Comparison of ENCODE assay signal across 8 cellular contexts in the genomic region with DNA sequence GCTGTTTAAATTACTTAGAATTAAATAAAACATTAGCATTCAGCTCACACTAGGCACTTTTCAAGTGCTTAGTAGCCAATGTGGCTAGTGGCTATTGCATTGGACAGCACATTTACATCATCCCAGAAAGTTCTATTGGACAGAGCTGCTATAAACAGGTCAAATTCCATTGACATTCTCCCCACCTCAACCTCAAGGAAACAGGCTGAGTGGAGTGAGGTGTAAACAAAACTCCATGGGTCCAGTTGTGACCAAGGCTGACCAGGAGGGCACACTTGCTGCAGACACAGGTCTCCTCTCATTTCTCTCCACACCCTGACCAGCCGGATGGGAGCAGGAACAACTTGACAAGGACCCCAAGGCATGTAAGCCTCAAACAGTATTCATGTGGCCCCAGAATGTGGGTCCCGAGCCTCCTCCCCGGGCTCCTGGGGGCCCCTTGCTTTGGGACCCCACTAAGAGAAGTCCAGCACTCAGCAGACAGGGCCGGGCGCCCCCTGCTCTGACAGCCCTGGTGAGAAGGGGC. TPM values are rescaled to one million over a fixed set of nuclear protein-coding genes. Genes with fewer than 3 reads are reported as not detected.
DNase-seq lines count a peak whose midpoint lies in the region; ATAC-seq, FAIRE-seq and TF ChIP-seq lines count a peak whose summit lies in the region.

No MANE protein-coding gene starts in this region.

- H3K9me3 ChIP-seq in astrocyte (ENCODE audit: insufficient read depth, low read depth, low read length): no peaks in the 10 kb centered on the region
- H3K9me3 ChIP-seq in thymus (ENCODE audit: control insufficient read depth): no peaks in the 10 kb centered on the region

- intact Hi-C loops in activated CD4-positive, alpha-beta T cell treated with anti-CD3 and anti-CD28 coated beads for 36 hours (cut with DNase I, micrococcal nuclease): no loop called here

- POLR2A ChIA-PET in activated CD4-positive, alpha-beta T cell treated with anti-CD3 and anti-CD28 coated beads for 36 hours (lab: Charles Lee): interaction anchor here (0.5 kb wide), 1 partner anchor 234 kb away, joined by 3 read pairs; no protein-coding TSS in a partner anchor

- H3K9ac ChIP-seq in astrocyte (ENCODE audit: low read length): no peak overlapping the region

- 4% methylated on average over 5 of the region's 5 CpGs for WGBS in thymus

- H3K36me3 Mint-ChIP-seq in activated CD4-positive, alpha-beta T cell treated with anti-CD3 and anti-CD28 coated beads for 36 hours (ENCODE audit: low read depth): no peaks in the 10 kb centered on the region
- peaks cover 2% of the 10 kb centered on the region for H3K36me3 Mint-ChIP-seq in astrocyte (ENCODE audit: low read depth, unreplicated experiment)

- H3K27me3 Mint-ChIP-seq in activated CD4-positive, alpha-beta T cell treated with anti-CD3 and anti-CD28 coated beads for 36 hours: peaks cover 24% of the 10 kb centered on the region
- H3K27me3 Mint-ChIP-seq in astrocyte (ENCODE audit: low read depth, unreplicated experiment): peaks cover 55% of the 10 kb centered on the region

- H3K4me1 ChIP-seq in astrocyte (ENCODE audit: insufficient read depth, low read length): peaks cover 2% of the 10 kb centered on the region
- peaks cover 22% of the 10 kb centered on the region for H3K4me1 ChIP-seq in thymus (ENCODE audit: control insufficient read depth, insufficient read depth, low read length)

- H3K27me3 ChIP-seq in astrocyte (ENCODE audit: insufficient read depth, low read length) (peaks cover 43% of the 10 kb centered on the region), thymus (ENCODE audit: control insufficient read depth, insufficient read depth) (no peaks in the 10 kb centered on the region)

- no peak for TF ChIP-seq CTCF in astrocyte (IDR thresholded peaks at IDR 0.05; ENCODE audit: insufficient read depth, low read depth, low read length)

- H3K4me3 ChIP-seq in astrocyte (ENCODE audit: insufficient read depth, low read depth, low read length) (peak overlapping the region; percentile 52), thymus (ENCODE audit: low read length) (peak overlapping the region; percentile 69)

- no peaks in the 10 kb centered on the region for H3K79me2 ChIP-seq in astrocyte (ENCODE audit: insufficient read depth, low read length)

- no peak for FAIRE-seq in astrocyte (lab: Jason Lieb, UNC)

- H3K27ac ChIP-seq in astrocyte (ENCODE audit: low read depth, low read length) (no peak overlapping the region), thymus (ENCODE audit: low read depth) (no peak overlapping the region)

- H3K4me1 Mint-ChIP-seq in activated CD4-positive, alpha-beta T cell treated with anti-CD3 and anti-CD28 coated beads for 36 hours: peaks cover 5% of the 10 kb centered on the region
- H3K4me1 Mint-ChIP-seq in astrocyte (ENCODE audit: low read depth, unreplicated experiment): peaks cover 5% of the 10 kb centered on the region

- no peaks in the 10 kb centered on the region for H3K9me3 Mint-ChIP-seq in activated CD4-positive, alpha-beta T cell treated with anti-CD3 and anti-CD28 coated beads for 36 hours (ENCODE audit: low read depth)
- H3K9me3 Mint-ChIP-seq in astrocyte (ENCODE audit: unreplicated experiment): no peaks in the 10 kb centered on the region

- H3K36me3 ChIP-seq in astrocyte (ENCODE audit: insufficient read depth, low read length) (no peaks in the 10 kb centered on the region), thymus (ENCODE audit: control insufficient read depth, insufficient read depth) (no peaks in the 10 kb centered on the region)

- no peak for DNase-seq in activated CD4-positive, alpha-beta T cell treated with anti-CD3 and anti-CD28 coated beads for 36 hours
- DNase-seq in activated CD4-positive, alpha-beta T cell treated with anti-CD3 and anti-CD28 coated beads, Interleukin-2, amount 50 U/mL, for 4 hours: no peak
- DNase-seq in astrocyte (ENCODE audit: low read depth) (no peak), left lobe of liver (ENCODE audit: low spot score) (no peak), NCI-H446 treated with DMSO at 0.1 percent for 48 hours (lab: John Stamatoyannopoulos, UW) (no peak), NCI-H524 treated with DMSO at 0.1 percent for 48 hours (lab: John Stamatoyannopoulos, UW) (no peak)

- ATAC-seq in activated CD4-positive, alpha-beta T cell treated with anti-CD3 and anti-CD28 coated beads for 36 hours: peak; percentile 17
- ATAC-seq in left lobe of liver: peak; percentile 42
- no peak for ATAC-seq in HG02885 (IDR thresholded peaks at IDR 0.05; ENCODE audit: poor library complexity, unreplicated experiment)

- H3K4me2 ChIP-seq in astrocyte (ENCODE audit: low read length): peak overlapping the region; percentile 79

- H4K20me1 ChIP-seq in astrocyte (ENCODE audit: insufficient read depth, low read length): no peaks in the 10 kb centered on the region

- H3K4me3 Mint-ChIP-seq in activated CD4-positive, alpha-beta T cell treated with anti-CD3 and anti-CD28 coated beads for 36 hours: peak overlapping the region; percentile 56
- peak overlapping the region; percentile 85 for H3K4me3 Mint-ChIP-seq in astrocyte (ENCODE audit: unreplicated experiment)

- CTCF ChIA-PET in activated CD4-positive, alpha-beta T cell treated with anti-CD3 and anti-CD28 coated beads for 36 hours (lab: Charles Lee): interaction anchor here (0.7 to 1.4 kb wide), 6 partner anchors 9 to 172 kb away, joined by 3 to 7 read pairs (median 3); no protein-coding TSS in a partner anchor

- H2AFZ ChIP-seq in astrocyte (ENCODE audit: low read depth, low read length): peak overlapping the region; percentile 43

- no peak overlapping the region for H3K27ac Mint-ChIP-seq in activated CD4-positive, alpha-beta T cell treated with anti-CD3 and anti-CD28 coated beads for 36 hours
- peak overlapping the region; percentile 1 for H3K27ac Mint-ChIP-seq in astrocyte (ENCODE audit: unreplicated experiment)

RNA-seq across cellular contexts. Expression of a gene that starts 0.5 kb away (rescaled TPM):
- total RNA-seq in activated CD4-positive, alpha-beta T cell treated with anti-CD3 and anti-CD28 coated beads for 36 hours: under 1 TPM; 0.19 to 0.32 TPM
- 0.19 and 0.23 TPM in 2 replicates for total RNA-seq in astrocyte
- total RNA-seq in left lobe of liver: 0.20 TPM
- 0.84 TPM for polyA plus RNA-seq in thymus

RNA-seq across cellular contexts. Expression of a gene that starts 30.0 kb away (rescaled TPM):
- total RNA-seq in activated CD4-positive, alpha-beta T cell treated with anti-CD3 and anti-CD28 coated beads for 36 hours: 10 to 100 TPM; 16.3 to 17.2 TPM
- total RNA-seq in astrocyte: 60.5 and 66.0 TPM in 2 replicates
- total RNA-seq in left lobe of liver: 12.9 TPM
- polyA plus RNA-seq in thymus: 22.0 TPM

RNA-seq across cellular contexts. Expression of a gene that starts 32.7 kb away (rescaled TPM):
- total RNA-seq in activated CD4-positive, alpha-beta T cell treated with anti-CD3 and anti-CD28 coated beads for 36 hours: 10 to 100 TPM; 86.6 to 94.8 TPM
- total RNA-seq in astrocyte: 82.9 and 96.0 TPM in 2 replicates
- 33.2 TPM for total RNA-seq in left lobe of liver
- 95.7 TPM for polyA plus RNA-seq in thymus

RNA-seq across cellular contexts. Expression of a gene that starts 48.4 kb away (rescaled TPM):
- under 1 TPM; 0.23 to 0.30 TPM for total RNA-seq in activated CD4-positive, alpha-beta T cell treated with anti-CD3 and anti-CD28 coated beads for 36 hours
- total RNA-seq in astrocyte: 0.36 and 0.39 TPM in 2 replicates
- 0.13 TPM for total RNA-seq in left lobe of liver
- 1.1 TPM for polyA plus RNA-seq in thymus
